10 cellular contexts compared by ENCODE assay signal in genomic region chr11:11451501-11452005, GRCh38.
DNase-seq lines count a peak whose midpoint lies in the region; ATAC-seq, FAIRE-seq and TF ChIP-seq lines count a peak whose summit lies in the region.
"Had no signal": no experiment of that assay in that cellular context is flagged by ENCODE, and none has a peak within 500 bp of the region (broad histone marks: within the 10 kb centered on the region; RNA-seq: fewer than 3 reads in every experiment).

No MANE protein-coding gene starts in this region.

- ATAC-seq in GM18870 (IDR thresholded peaks at IDR 0.05; ENCODE audit: unreplicated experiment) = peak; percentile 96
- peak; percentile 64 for ATAC-seq in HG02610 (IDR thresholded peaks at IDR 0.05; ENCODE audit: unreplicated experiment)
- peak; percentile 28 to 67 (median 60) for ATAC-seq in pancreas

- H3K27me3 ChIP-seq in pancreas (no peaks in the 10 kb centered on the region), mammary epithelial cell (ENCODE audit: insufficient read depth, low read length) (no peaks in the 10 kb centered on the region)

- no peak overlapping the region for H3K4me2 ChIP-seq in mammary epithelial cell (ENCODE audit: insufficient read depth, low read depth, low read length)

- peaks cover 0 to 9% (median 0%) of the 10 kb centered on the region in 3 donors for H3K4me1 ChIP-seq in pancreas
- H3K4me1 ChIP-seq in mammary epithelial cell (ENCODE audit: insufficient read depth, low read length) = peaks cover 22% of the 10 kb centered on the region

- WGBS in pancreas, 2 donors = 24 to 27% methylated on average over 4 of the region's 4 CpGs
- 80% methylated on average over 4 of the region's 4 CpGs for WGBS in mammary epithelial cell (ENCODE audit: low coverage, missing lambda C conversion rate)

- TF ChIP-seq CTCF in pancreas (IDR thresholded peaks at IDR 0.05) (no peak), mammary epithelial cell (conservative IDR thresholded peaks at IDR 0.05 in 1 of 2, IDR thresholded peaks at IDR 0.05 in 1 of 2; ENCODE audit: extremely low read depth in 1 of 2, insufficient read depth in 1 of 2, low read depth in 1 of 2, low read length in 2 of 2) (no peak)

- no peak overlapping the region for H3K4me3 ChIP-seq in pancreas
- H3K4me3 ChIP-seq in mammary epithelial cell (replicated peaks in 1 of 3; ENCODE audit: insufficient read depth in 1 of 3, low read depth in 2 of 3, low read length in 3 of 3) = no peak overlapping the region

- no peak for FAIRE-seq in HTR-8/SVneo (lab: Jason Lieb, UNC)
- FAIRE-seq in pancreas (lab: Jason Lieb, UNC) = no peak

- H3K36me3 ChIP-seq in pancreas (no peaks in the 10 kb centered on the region), mammary epithelial cell (ENCODE audit: insufficient read depth, low read length) (peaks cover 1% of the 10 kb centered on the region)

- H4K20me1 ChIP-seq in mammary epithelial cell (ENCODE audit: insufficient read depth, low read length) = no peaks in the 10 kb centered on the region

- no peak overlapping the region for H3K9ac ChIP-seq in mammary epithelial cell (ENCODE audit: insufficient read depth, low read length)

- H3K27ac ChIP-seq in pancreas (no peak overlapping the region), mammary epithelial cell (ENCODE audit: insufficient read depth, low read depth, low read length) (no peak overlapping the region)

- H3K9me3 ChIP-seq in pancreas (no peaks in the 10 kb centered on the region), mammary epithelial cell (replicated peaks; ENCODE audit: insufficient read depth, low read length) (no peaks in the 10 kb centered on the region)

- intact Hi-C loops in pancreas (cut with DNase I) (no loop called here), mammary epithelial cell (cut with micrococcal nuclease) (no loop called here)

- DNase-seq in HTR-8/SVneo (ENCODE audit: insufficient read length, low spot score) = peak; percentile 19
- DNase-seq in pancreas = no peak
- DNase-seq in stimulated activated CD4-positive, alpha-beta T cell treated with anti-CD3 and anti-CD28 coated beads, Interleukin-4, amount 100 ng/mL, for 4 hours = no peak
- no peak for DNase-seq in NCI-H1417 (lab: John Stamatoyannopoulos, UW)
- no peak for DNase-seq in NOMO-1 treated with dmso at 0.1 percent for 144 hours (lab: John Stamatoyannopoulos, UW; ENCODE audit: unreplicated experiment)
- no peak for DNase-seq in mammary epithelial cell
- DNase-seq: NCI-H748 treated with DMSO at 0.1 percent for 48 hours, occipital lobe had no signal

- CTCF ChIA-PET in mammary epithelial cell (lab: Charles Lee; ENCODE audit: low non-redundant PET) = no interaction called here

- in situ Hi-C loops in mammary epithelial cell (cut with MboI; ENCODE audit: low sequenced_read_pairs in 2 of 2) = no loop called here

- H2AFZ ChIP-seq in mammary epithelial cell (ENCODE audit: low read depth, low read length) = no peak overlapping the region

- dilution Hi-C loops in mammary epithelial cell (cut with HindIII; ENCODE audit: low sequenced_read_pairs) = no loop called here

- no TSS peak for BruUV-seq in mammary epithelial cell (replicated peaks; lab: Mats Ljungman, UMichigan)

- peaks cover 3% of the 10 kb centered on the region for H3K79me2 ChIP-seq in mammary epithelial cell (ENCODE audit: insufficient read depth, low read length)
